ENCODE assay signal across 32 cellular contexts in the genomic region with DNA sequence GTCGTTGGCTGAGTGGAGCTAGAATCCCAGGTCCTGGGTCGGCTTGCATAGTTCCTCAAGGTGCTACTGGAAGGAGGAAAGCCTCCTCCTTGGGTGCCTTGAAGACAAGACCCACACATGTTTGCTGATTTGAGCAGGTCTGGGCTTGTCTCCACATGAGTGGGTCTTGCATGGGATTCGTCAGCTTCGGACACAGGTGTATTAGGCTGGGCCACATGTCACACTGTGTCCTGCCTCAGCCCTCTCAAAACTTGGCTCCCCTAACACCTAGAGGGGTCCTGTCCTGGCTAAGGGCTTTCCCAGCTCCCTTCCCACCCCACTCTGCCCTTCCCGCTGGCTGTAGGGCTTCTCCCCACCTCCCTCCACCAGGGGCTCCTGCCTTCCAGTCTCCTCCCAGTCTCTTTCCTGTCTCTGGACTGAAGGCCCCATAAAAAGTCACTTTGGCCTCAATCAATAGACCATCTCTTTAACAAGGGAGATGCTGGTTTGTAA.
"Had no signal": no experiment of that assay in that cellular context is flagged by ENCODE, and none has a peak within 500 bp of the region (broad histone marks: within the 10 kb centered on the region; RNA-seq: fewer than 3 reads in every experiment).

No MANE protein-coding gene starts in this region.

- ATAC-seq: activated naive CD4-positive, alpha-beta T cell treated with anti-CD3 and anti-CD28 coated beads, Interleukin-2, amount 50 U/mL, for 72 hours; activated T-cell treated with anti-CD3 and anti-CD28 coated beads, Interleukin-2, amount 50 U/mL, for 4 hours; Right ventricle myocardium inferior; SK-N-SH treated with all-trans-retinoic acid at 6 μM for 48 hours had no signal

- H3K27me3 ChIP-seq: adrenal gland had no signal

- FAIRE-seq: RCC 7860 had no signal

- H3K4me3 ChIP-seq: adrenal gland, PC-9 had no signal

- H3K4me1 ChIP-seq: adrenal gland had no signal

- H3K9me3 ChIP-seq: adrenal gland had no signal

- DNase-seq: activated B cell treated with CpG ODN at 0.5 μM for 24 hours; activated CD4-positive, alpha-beta memory T cell treated with anti-CD3 and anti-CD28 coated beads for 36 hours; activated CD4-positive, alpha-beta T cell treated with anti-CD3 and anti-CD28 coated beads for 4 hours; activated CD4-positive, alpha-beta T cell treated with anti-CD3 and anti-CD28 coated beads, Interleukin-2, amount 50 U/mL, for 1 hour; activated CD4-positive, CD25-positive, alpha-beta regulatory T cell treated with anti-CD3 and anti-CD28 coated beads, Interleukin-2, amount 50 U/mL, for 72 hours; activated gamma-delta T cell treated with Interleukin-2 at 50 U/mL for 16 hours; activated naive CD4-positive, alpha-beta T cell treated with anti-CD3 and anti-CD28 coated beads for 36 hours; activated T-cell treated with anti-CD3 and anti-CD28 coated beads for 4 hours; activated T-cell treated with anti-CD3 and anti-CD28 coated beads, Interleukin-2, amount 50 U/mL, for 4 hours; adrenal gland; central memory CD4-positive, alpha-beta T cell; NCI-H1092 treated with DMSO at 0.1 percent for 48 hours; NCI-H1417; NCI-H146; NCI-H187; NCI-H2029 treated with DMSO at 0.1 percent for 48 hours; NCI-H2107; NCI-H2171; NCI-H510A; NCI-H748 treated with DMSO at 0.1 percent for 48 hours; NK-92 treated with Interleukin-12 subunit alpha and Interleukin-12 subunit beta, amount 100 ng/mL, for 24 hours; PC-9; SIG-M5; T-helper 1 cell; T-helper 2 cell; T-helper 9 cell had no signal

- H3K27ac ChIP-seq: adrenal gland, PC-9, RWPE1, VCaP had no signal

- H3K36me3 ChIP-seq: adrenal gland had no signal
